11 cellular contexts compared by ENCODE assay signal in the genomic region with DNA sequence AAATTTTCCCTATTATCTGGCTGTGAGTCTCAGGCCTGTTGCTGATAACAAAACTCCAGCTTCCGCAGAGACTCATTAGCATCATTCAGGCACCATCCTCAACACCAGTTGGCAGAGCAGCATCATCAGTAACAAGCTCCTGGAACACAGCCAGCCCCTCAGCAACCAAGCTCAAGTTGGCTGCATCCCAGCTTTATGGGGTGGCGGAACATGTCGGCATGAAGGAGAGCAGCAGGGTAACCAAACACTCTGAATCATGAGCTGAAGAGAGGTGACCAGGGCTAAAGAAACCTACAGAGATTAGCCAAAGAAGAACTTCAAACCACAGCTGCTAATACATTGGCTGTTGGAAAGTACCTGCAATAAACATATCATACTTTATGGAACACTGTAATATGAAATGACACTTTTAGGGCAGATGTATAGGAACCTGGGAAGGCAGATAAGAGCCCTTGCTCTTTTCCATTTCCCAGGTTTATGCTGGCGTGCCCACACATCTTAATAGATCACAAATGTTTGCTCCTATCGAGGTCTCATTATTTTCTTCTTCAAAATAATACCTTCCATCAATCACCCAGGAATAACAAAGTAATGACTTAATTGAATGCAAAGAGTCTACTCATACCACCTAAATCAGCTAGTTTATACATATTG.
DNase-seq lines count a peak whose midpoint lies in the region; ATAC-seq, FAIRE-seq and TF ChIP-seq lines count a peak whose summit lies in the region.
"Had no signal": no experiment of that assay in that cellular context is flagged by ENCODE, and none has a peak within 500 bp of the region (broad histone marks: within the 10 kb centered on the region; RNA-seq: fewer than 3 reads in every experiment).

No MANE protein-coding gene starts in this region.

- POLR2A ChIA-PET in A549 (lab: Yijun Ruan, JAX) (no interaction called here), OCI-LY7 (lab: Charles Lee) (no interaction called here)

- no peaks in the 10 kb centered on the region for H3K9me3 ChIP-seq in A549
- no peaks in the 10 kb centered on the region for H3K9me3 ChIP-seq in heart left ventricle
- no peaks in the 10 kb centered on the region for H3K9me3 ChIP-seq in OCI-LY7 (ENCODE audit: low read length)
- H3K9me3 ChIP-seq: Peyer's patch, psoas muscle had no signal

- H3K79me2 ChIP-seq in OCI-LY7 (ENCODE audit: insufficient read depth, low read depth, low read length): no peaks in the 10 kb centered on the region

- no peak overlapping the region for H3K4me3 ChIP-seq in A549
- H3K4me3 ChIP-seq in heart left ventricle: no peak overlapping the region
- no peak overlapping the region for H3K4me3 ChIP-seq in OCI-LY7 (ENCODE audit: low read depth, low read length, poor library complexity, severe bottlenecking)
- H3K4me3 ChIP-seq: Peyer's patch, psoas muscle had no signal

- no peak for TF ChIP-seq POLR2A in A549 (IDR thresholded peaks at IDR 0.05; ENCODE audit: low read length)
- TF ChIP-seq POLR2A in heart left ventricle (IDR thresholded peaks at IDR 0.05): no peak

- H4K20me1 ChIP-seq in OCI-LY7 (ENCODE audit: insufficient read depth, low read length): no peaks in the 10 kb centered on the region

- intact Hi-C loops in heart left ventricle (cut with DNase I): no loop called here
- intact Hi-C loops in OCI-LY7 (cut with micrococcal nuclease; ENCODE audit: unreplicated experiment): no loop called here

- peak overlapping the region in 1 of 2 experiments; percentile 22; a peak in 1 of 6 replicates for H3K27ac ChIP-seq in A549
- H3K27ac ChIP-seq in heart left ventricle: no peak overlapping the region
- no peak overlapping the region for H3K27ac ChIP-seq in OCI-LY7 (ENCODE audit: low read depth, low read length, poor library complexity, severe bottlenecking)
- H3K27ac ChIP-seq: Peyer's patch, psoas muscle had no signal

- TF ChIP-seq RAD21 in A549 (conservative IDR thresholded peaks at IDR 0.05 in 1 of 2, IDR thresholded peaks at IDR 0.05 in 1 of 2): no peak

- 44% methylated on average over 5 of the region's 5 CpGs for WGBS in A549 (ENCODE audit: missing lambda C conversion rate)
- WGBS in heart left ventricle, 4 donors: 42 to 56% (median 45%) methylated on average over 5 of the region's 5 CpGs

- TF ChIP-seq EP300 in A549 (IDR thresholded peaks at IDR 0.05): no peak

- CTCF ChIA-PET in A549 (lab: Yijun Ruan, JAX): interaction anchor here (0.6 to 1.5 kb wide), 3 partner anchors 9 to 88 kb away, joined by 3 to 4 read pairs (median 4); no protein-coding TSS in a partner anchor
- CTCF ChIA-PET in OCI-LY7 (lab: Charles Lee; ENCODE audit: unreplicated experiment): no interaction called here

- H3K4me2 ChIP-seq in A549 (peak overlapping the region; percentile 8; the same call in 1 of the 3 replicates), OCI-LY7 (ENCODE audit: low read length) (no peak overlapping the region)

- ATAC-seq in A549 (peak; percentile 59 to 81; a peak in 5 of 6 replicates), heart left ventricle (peak in 3 of 4 donors; percentile 44 to 64 (median 45)), GM18858 (IDR thresholded peaks at IDR 0.05; ENCODE audit: unreplicated experiment) (no peak)

- H3K36me3 ChIP-seq in heart left ventricle: no peaks in the 10 kb centered on the region
- H3K36me3 ChIP-seq in OCI-LY7 (ENCODE audit: insufficient read depth, low read length): no peaks in the 10 kb centered on the region
- H3K36me3 ChIP-seq: Peyer's patch had no signal

- no peaks in the 10 kb centered on the region for H3K27me3 ChIP-seq in heart left ventricle
- H3K27me3 ChIP-seq: Peyer's patch had no signal

- peaks cover 6% of the 10 kb centered on the region; the same call in 1 of the 3 replicates for H3K4me1 ChIP-seq in A549
- no peaks in the 10 kb centered on the region for H3K4me1 ChIP-seq in heart left ventricle
- H3K4me1 ChIP-seq in OCI-LY7 (ENCODE audit: insufficient read depth, low read length, poor library complexity, severe bottlenecking): no peaks in the 10 kb centered on the region
- H3K4me1 ChIP-seq: Peyer's patch, psoas muscle had no signal

- BruUV-seq in OCI-LY7 (replicated peaks; lab: Mats Ljungman, UMichigan): no TSS peak

- H2AFZ ChIP-seq in OCI-LY7 (ENCODE audit: low read length): no peak overlapping the region

- no peak for TF ChIP-seq CTCF in A549 (IDR thresholded peaks at IDR 0.05)
- no peak for TF ChIP-seq CTCF in heart left ventricle (IDR thresholded peaks at IDR 0.05)
- TF ChIP-seq CTCF in OCI-LY7 (conservative IDR thresholded peaks at IDR 0.05; ENCODE audit: low read length): no peak

- no peak for FAIRE-seq in A549 (lab: Jason Lieb, UNC)

- peak in 1 of 2 experiments; percentile 60 for DNase-seq in A549 (ENCODE audit: low read depth in 1 of 2, low spot score in 1 of 2)
- DNase-seq in NCI-H1092 (lab: John Stamatoyannopoulos, UW): peak; percentile 93
- peak; percentile 68 for DNase-seq in RPMI7951 (ENCODE audit: low read depth)
- DNase-seq in heart left ventricle: peak; percentile 44 to 68 (median 57)
- no peak for DNase-seq in OCI-LY7 (ENCODE audit: low spot score)
- DNase-seq in CD1c-positive myeloid dendritic cell (ENCODE audit: extremely low spot score): no peak
- DNase-seq in 8988T: no peak
- DNase-seq: psoas muscle; stimulated activated naive CD4-positive, alpha-beta T cell had no signal

- no peaks in the 10 kb centered on the region for H3K9me2 ChIP-seq in OCI-LY7 (ENCODE audit: insufficient read depth, low read length)

TF ChIP-seq in A549, 52 proteins besides CTCF, POLR2A, EP300 and RAD21:
- TF ChIP-seq CHD4 (IDR thresholded peaks at IDR 0.05; ENCODE audit: borderline replicate concordance) (no peak), RNF2 (IDR thresholded peaks at IDR 0.05; ENCODE audit: borderline replicate concordance, low read depth) (no peak), RCOR1 (IDR thresholded peaks at IDR 0.05; ENCODE audit: low read depth, low read length) (no peak), KDM1A (IDR thresholded peaks at IDR 0.05; ENCODE audit: low read depth) (no peak), FOSB (CRISPR knock-in tag; IDR thresholded peaks at IDR 0.05) (no peak), POLR2AphosphoS2 (conservative IDR thresholded peaks at IDR 0.05; ENCODE audit: low read length) (no peak)
- TF ChIP-seq, protein P1, sequence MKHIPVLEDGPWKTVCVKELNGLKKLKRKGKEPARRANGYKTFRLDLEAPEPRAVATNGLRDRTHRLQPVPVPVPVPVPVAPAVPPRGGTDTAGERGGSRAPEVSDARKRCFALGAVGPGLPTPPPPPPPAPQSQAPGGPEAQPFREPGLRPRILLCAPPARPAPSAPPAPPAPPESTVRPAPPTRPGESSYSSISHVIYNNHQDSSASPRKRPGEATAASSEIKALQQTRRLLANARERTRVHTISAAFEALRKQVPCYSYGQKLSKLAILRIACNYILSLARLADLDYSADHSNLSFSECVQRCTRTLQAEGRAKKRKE (CRISPR knock-in tag; IDR thresholded peaks at IDR 0.05; ENCODE audit: low read depth): no peak

Comparison
In these comparisons a context has a peak if more than half of its experiments do, and no peak if none do; other contexts are left out.
1. DNase-seq: peak in NCI-H1092 (single experiment), RPMI7951 (single experiment) and heart left ventricle (5 of 5); none in OCI-LY7 (single experiment), CD1c-positive myeloid dendritic cell (single experiment) and 8988T (single experiment).